ENCODE assay signal across 27 cellular contexts in genomic region chr12:42926232-42926631, GRCh38.
"Had no signal": no experiment of that assay in that cellular context is flagged by ENCODE, and none has a peak within 500 bp of the region (broad histone marks: within the 10 kb centered on the region; RNA-seq: fewer than 3 reads in every experiment).

No MANE protein-coding gene starts in this region.

- ATAC-seq: naive thymus-derived CD4-positive, alpha-beta T cell; natural killer cell; psoas muscle; right cardiac atrium; stimulated activated memory B cell treated with anti-CD40 and anti-IgM and Interleukin-4, amounts not matched to agents 10 μg/mL and 1 μg/mL and 100 μg/mL, for 72 hours; stimulated activated naive CD8-positive, alpha-beta T cell treated with anti-CD3 and anti-CD28 coated beads, Interleukin-15, amount 100 ng/mL, for 72 hours; stimulated activated naive CD8-positive, alpha-beta T cell treated with anti-CD3 and anti-CD28 coated beads, Interleukin-15, Interleukin-2, amounts not matched to agents 100 U/mL and 50 U/mL, for 24 hours had no signal

- H3K9ac ChIP-seq: neural progenitor cell, parathyroid adenoma had no signal

- H3K4me2 ChIP-seq: neural progenitor cell, smooth muscle cell had no signal

- H3K4me1 ChIP-seq: neural progenitor cell, spleen, testis, tibial artery, transverse colon had no signal

- H3K27me3 ChIP-seq: neural progenitor cell, ovary, spleen, suprapubic skin, testis, tibial artery, transverse colon, uterus had no signal

- H3K36me3 ChIP-seq: neural progenitor cell, ovary, spleen, suprapubic skin, tibial artery, transverse colon, uterus had no signal

- H3K79me2 ChIP-seq: parathyroid adenoma had no signal

- DNase-seq: naive thymus-derived CD4-positive, alpha-beta T cell; natural killer cell; occipital lobe; ovary; posterior cingulate gyrus; psoas muscle; right cardiac atrium; spleen; stimulated activated CD4-positive, alpha-beta T cell treated with anti-CD3 and anti-CD28 coated beads, Interleukin-12 subunit alpha, Interleukin-12 subunit beta, amount 100 ng/mL, for 4 hours; stimulated activated CD4-positive, alpha-beta T cell treated with anti-CD3 and anti-CD28 coated beads, Interleukin-1b, Interleukin-23, amount 100 ng/mL, for 48 hours; stimulated activated CD4-positive, alpha-beta T cell treated with anti-CD3 and anti-CD28 coated beads, Interleukin-4, amount 100 ng/mL, for 1 hour; stimulated activated CD4-positive, alpha-beta T cell treated with anti-CD3 and anti-CD28 coated beads, Interleukin-4, amount 100 ng/mL, for 4 hours; stimulated activated CD8-positive, alpha-beta memory T cell treated with anti-CD3 and anti-CD28 coated beads, Interleukin-4, amount 100 ng/mL, for 48 hours; stimulated activated naive CD4-positive, alpha-beta T cell; stimulated activated naive CD8-positive, alpha-beta T cell treated with anti-CD3 and anti-CD28 coated beads, Interleukin-15, amount 100 ng/mL, for 72 hours; stimulated activated naive CD8-positive, alpha-beta T cell treated with anti-CD3 and anti-CD28 coated beads, Interleukin-15, Interleukin-2, amounts not matched to agents 100 U/mL and 50 U/mL, for 24 hours; substantia nigra; testis; tibial artery; transverse colon; uterus had no signal

- H3K4me3 ChIP-seq: neural progenitor cell, ovary, psoas muscle, skin epidermis, smooth muscle cell, spleen, suprapubic skin, testis, tibial artery, transverse colon, uterus had no signal

- H3K27ac ChIP-seq: neural progenitor cell, ovary, parathyroid adenoma, psoas muscle, skin epidermis, spleen, suprapubic skin, testis, tibial artery, transverse colon, uterus had no signal

- H3K9me3 ChIP-seq: ovary, psoas muscle, spleen, suprapubic skin, testis, tibial artery, transverse colon, uterus had no signal

- H2AFZ ChIP-seq: neural progenitor cell, parathyroid adenoma had no signal
